15 cellular contexts compared by ENCODE assay signal in genomic region chr11:1484716-1485503, GRCh38. TPM values are rescaled to one million over a fixed set of nuclear protein-coding genes. Genes with fewer than 3 reads are reported as not detected.
DNase-seq lines count a peak whose midpoint lies in the region; ATAC-seq and TF ChIP-seq lines count a peak whose summit lies in the region.
"Had no signal": no experiment of that assay in that cellular context is flagged by ENCODE, and none has a peak within 500 bp of the region (broad histone marks: within the 10 kb centered on the region; RNA-seq: fewer than 3 reads in every experiment).

No MANE protein-coding gene starts in this region.

- H3K4me1 Mint-ChIP-seq in activated CD8-positive, alpha-beta T cell treated with anti-CD3 and anti-CD28 coated beads for 36 hours (ENCODE audit: low read depth), result peaks cover 32% of the 10 kb centered on the region
- H3K4me1 Mint-ChIP-seq in activated CD8-positive, alpha-beta T cell treated with anti-CD3 and anti-CD28 coated beads, Interleukin-2, amount 10 ng/mL, durations not matched to agents 7 days and 5 days (ENCODE audit: low read depth), result peaks cover 12% of the 10 kb centered on the region

- H3K27me3 Mint-ChIP-seq in activated CD8-positive, alpha-beta T cell treated with anti-CD3 and anti-CD28 coated beads for 36 hours, result no peaks in the 10 kb centered on the region
- H3K27me3 Mint-ChIP-seq in activated CD8-positive, alpha-beta T cell treated with anti-CD3 and anti-CD28 coated beads, Interleukin-2, amount 10 ng/mL, durations not matched to agents 7 days and 5 days (ENCODE audit: low read depth), result no peaks in the 10 kb centered on the region
- H3K27me3 Mint-ChIP-seq: activated naive CD8-positive, alpha-beta T cell treated with anti-CD3 and anti-CD28 coated beads for 36 hours had no signal

- peak overlapping the region; percentile 58 to 81 for H3K4me3 ChIP-seq in tibial artery
- H3K4me3 ChIP-seq: left lung, PC-9 had no signal

- H3K9me3 Mint-ChIP-seq in activated CD8-positive, alpha-beta T cell treated with anti-CD3 and anti-CD28 coated beads for 36 hours, result no peaks in the 10 kb centered on the region
- H3K9me3 Mint-ChIP-seq in activated CD8-positive, alpha-beta T cell treated with anti-CD3 and anti-CD28 coated beads, Interleukin-2, amount 10 ng/mL, durations not matched to agents 7 days and 5 days (ENCODE audit: insufficient read depth), result no peaks in the 10 kb centered on the region
- H3K9me3 Mint-ChIP-seq: activated naive CD8-positive, alpha-beta T cell treated with anti-CD3 and anti-CD28 coated beads for 36 hours had no signal

- H3K27ac Mint-ChIP-seq in activated CD8-positive, alpha-beta T cell treated with anti-CD3 and anti-CD28 coated beads for 36 hours, result peak overlapping the region; percentile 6
- no peak overlapping the region for H3K27ac Mint-ChIP-seq in activated CD8-positive, alpha-beta T cell treated with anti-CD3 and anti-CD28 coated beads, Interleukin-2, amount 10 ng/mL, durations not matched to agents 7 days and 5 days
- H3K27ac Mint-ChIP-seq: activated naive CD8-positive, alpha-beta T cell treated with anti-CD3 and anti-CD28 coated beads for 36 hours had no signal

- H3K9me3 ChIP-seq in tibial artery, result no peaks in the 10 kb centered on the region
- H3K9me3 ChIP-seq: left lung had no signal

- no peak for ATAC-seq in activated CD8-positive, alpha-beta T cell treated with anti-CD3 and anti-CD28 coated beads for 36 hours
- ATAC-seq in activated CD8-positive, alpha-beta T cell treated with anti-CD3 and anti-CD28 coated beads, Interleukin-2, amount 10 ng/mL, durations not matched to agents 7 days and 5 days, result no peak
- no peak for ATAC-seq in GM21381 (IDR thresholded peaks at IDR 0.05; ENCODE audit: unreplicated experiment)
- ATAC-seq: foreskin keratinocyte had no signal

- peak overlapping the region; percentile 94 to 96 for H3K27ac ChIP-seq in tibial artery
- H3K27ac ChIP-seq: foreskin keratinocyte, PC-9 had no signal

- H3K27me3 ChIP-seq in tibial artery, result no peaks in the 10 kb centered on the region
- H3K27me3 ChIP-seq: dorsolateral prefrontal cortex, foreskin keratinocyte, left lung had no signal

- DNase-seq in activated CD8-positive, alpha-beta T cell treated with anti-CD3 and anti-CD28 coated beads for 36 hours, result no peak
- no peak for DNase-seq in activated CD8-positive, alpha-beta T cell treated with anti-CD3 and anti-CD28 coated beads, Interleukin-2, amount 10 ng/mL, durations not matched to agents 7 days and 5 days
- DNase-seq in cerebellar cortex (ENCODE audit: low spot score), result peak; percentile 31
- peak; percentile 7 for DNase-seq in midbrain (lab: John Stamatoyannopoulos, UW)
- peak; percentile 20 to 88 for DNase-seq in tibial artery
- no peak for DNase-seq in NCI-H748 treated with DMSO at 0.1 percent for 48 hours (lab: John Stamatoyannopoulos, UW)
- no peak for DNase-seq in stimulated activated naive CD4-positive, alpha-beta T cell (lab: John Stamatoyannopoulos, UW)
- DNase-seq: activated naive CD8-positive, alpha-beta T cell treated with anti-CD3 and anti-CD28 coated beads for 36 hours; foreskin keratinocyte; Kasumi-1; NCI-H2081 treated with DMSO at 0.1 percent for 48 hours; PC-9 had no signal

- no peak for TF ChIP-seq CTCF in activated CD8-positive, alpha-beta T cell treated with anti-CD3 and anti-CD28 coated beads for 36 hours (IDR thresholded peaks at IDR 0.05)
- peak in 1 of 2 experiments; percentile 20 for TF ChIP-seq CTCF in tibial artery (IDR thresholded peaks at IDR 0.05)

- H3K4me3 Mint-ChIP-seq in activated CD8-positive, alpha-beta T cell treated with anti-CD3 and anti-CD28 coated beads for 36 hours, result no peak overlapping the region
- H3K4me3 Mint-ChIP-seq in activated CD8-positive, alpha-beta T cell treated with anti-CD3 and anti-CD28 coated beads, Interleukin-2, amount 10 ng/mL, durations not matched to agents 7 days and 5 days, result no peak overlapping the region
- H3K4me3 Mint-ChIP-seq: activated naive CD8-positive, alpha-beta T cell treated with anti-CD3 and anti-CD28 coated beads for 36 hours had no signal

- H3K36me3 ChIP-seq in tibial artery, result peaks cover 7 to 14% (median 11%) of the 10 kb centered on the region in 3 donors

- CTCF ChIA-PET in activated CD8-positive, alpha-beta T cell treated with anti-CD3 and anti-CD28 coated beads for 36 hours (lab: Charles Lee), result interaction anchor here (1.6 kb wide), 1 partner anchor 30 kb away, joined by 4 read pairs; no protein-coding TSS in a partner anchor
- CTCF ChIA-PET in activated CD8-positive, alpha-beta T cell treated with anti-CD3 and anti-CD28 coated beads, Interleukin-2, amount 10 ng/mL, durations not matched to agents 7 days and 5 days (lab: Charles Lee), result no interaction called here

- H3K4me1 ChIP-seq in tibial artery, result peaks cover 0 to 100% (median 83%) of the 10 kb centered on the region in 4 donors
- H3K4me1 ChIP-seq: foreskin keratinocyte had no signal

- H3K36me3 Mint-ChIP-seq in activated CD8-positive, alpha-beta T cell treated with anti-CD3 and anti-CD28 coated beads for 36 hours (ENCODE audit: low read depth), result no peaks in the 10 kb centered on the region
- no peaks in the 10 kb centered on the region for H3K36me3 Mint-ChIP-seq in activated CD8-positive, alpha-beta T cell treated with anti-CD3 and anti-CD28 coated beads, Interleukin-2, amount 10 ng/mL, durations not matched to agents 7 days and 5 days (ENCODE audit: low read depth)

- intact Hi-C loops in activated CD8-positive, alpha-beta T cell treated with anti-CD3 and anti-CD28 coated beads for 36 hours (cut with micrococcal nuclease), result no loop called here
- intact Hi-C loops in tibial artery (cut with DNase I; ENCODE audit: low total_unique reads), result no loop called here

- POLR2A ChIA-PET in activated CD8-positive, alpha-beta T cell treated with anti-CD3 and anti-CD28 coated beads for 36 hours (lab: Charles Lee), result no interaction called here
- POLR2A ChIA-PET in activated CD8-positive, alpha-beta T cell treated with anti-CD3 and anti-CD28 coated beads, Interleukin-2, amount 10 ng/mL, durations not matched to agents 7 days and 5 days (lab: Charles Lee), result no interaction called here

RNA-seq across cellular contexts. Expression of gene MOB2, which starts 1.7 kb away (rescaled TPM):
- 10 to 100 TPM; 13.2 to 14.0 TPM for total RNA-seq in activated CD8-positive, alpha-beta T cell treated with anti-CD3 and anti-CD28 coated beads for 36 hours
- 10 to 100 TPM; 29.3 to 31.6 TPM for total RNA-seq in activated CD8-positive, alpha-beta T cell treated with anti-CD3 and anti-CD28 coated beads, Interleukin-2, amount 10 ng/mL, durations not matched to agents 7 days and 5 days

Comparison
In these comparisons a context has a peak if more than half of its experiments do, and no peak if none do; other contexts are left out.
1. DNase-seq: peak in cerebellar cortex (single experiment), midbrain (single experiment) and tibial artery (2 of 2); none in activated CD8-positive, alpha-beta T cell treated with anti-CD3 and anti-CD28 coated beads for 36 hours (single experiment), activated CD8-positive, alpha-beta T cell treated with anti-CD3 and anti-CD28 coated beads, Interleukin-2, amount 10 ng/mL, durations not matched to agents 7 days and 5 days (single experiment), NCI-H748 treated with DMSO at 0.1 percent for 48 hours (single experiment) and stimulated activated naive CD4-positive, alpha-beta T cell (0 of 6).